Comparison of ENCODE assay signal across 9 cellular contexts in the genomic region with DNA sequence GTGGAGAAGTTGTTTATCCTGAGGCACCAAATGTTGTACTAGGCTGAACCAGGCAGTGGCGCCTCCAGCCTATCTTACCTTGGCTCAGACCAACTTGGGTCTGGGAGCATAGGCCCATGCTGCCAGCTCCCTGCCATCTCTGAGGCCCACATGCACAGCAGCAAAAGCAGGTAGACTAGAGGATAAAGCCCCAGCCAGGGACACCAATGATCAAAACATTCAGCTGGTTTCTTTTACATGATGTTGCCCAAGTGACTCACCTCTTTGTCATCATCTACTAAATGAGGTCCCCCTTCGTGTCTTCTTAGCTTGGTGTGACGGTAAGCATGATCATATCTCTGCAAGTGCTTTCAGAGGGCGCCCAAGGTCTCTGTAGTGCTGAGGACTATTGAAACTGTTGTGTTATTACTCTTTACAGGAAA.
DNase-seq lines count a peak whose midpoint lies in the region; ATAC-seq, FAIRE-seq and TF ChIP-seq lines count a peak whose summit lies in the region.
"Had no signal": no experiment of that assay in that cellular context is flagged by ENCODE, and none has a peak within 500 bp of the region (broad histone marks: within the 10 kb centered on the region; RNA-seq: fewer than 3 reads in every experiment).

No MANE protein-coding gene starts in this region.

- H3K4me1 ChIP-seq in astrocyte (ENCODE audit: insufficient read depth, low read length): no peaks in the 10 kb centered on the region

- H3K27ac ChIP-seq in astrocyte (ENCODE audit: low read depth, low read length): no peak overlapping the region
- H3K27ac ChIP-seq: skin epidermis had no signal

- H3K4me3 ChIP-seq in astrocyte (ENCODE audit: insufficient read depth, low read depth, low read length): no peak overlapping the region
- H3K4me3 ChIP-seq: skin epidermis had no signal

- no peaks in the 10 kb centered on the region for H4K20me1 ChIP-seq in astrocyte (ENCODE audit: insufficient read depth, low read length)

- DNase-seq in Daoy (ENCODE audit: low read depth) (peak; percentile 45), astrocyte (ENCODE audit: low read depth) (peak; percentile 27), SIG-M5 treated with dmso at 0.1 percent for 504 hours (lab: John Stamatoyannopoulos, UW; ENCODE audit: unreplicated experiment) (no peak), G401 (ENCODE audit: low spot score) (no peak), NCI-H1417 (lab: John Stamatoyannopoulos, UW) (no peak), osteocyte (ENCODE audit: extremely low spot score, unreplicated experiment) (no peak)

- no peak overlapping the region for H3K4me2 ChIP-seq in astrocyte (ENCODE audit: low read length)

- H3K9ac ChIP-seq in astrocyte (ENCODE audit: low read length): no peak overlapping the region

- H3K79me2 ChIP-seq in astrocyte (ENCODE audit: insufficient read depth, low read length): no peaks in the 10 kb centered on the region

- H3K27me3 Mint-ChIP-seq in astrocyte (ENCODE audit: low read depth, unreplicated experiment) (peaks cover 25% of the 10 kb centered on the region), osteocyte (ENCODE audit: unreplicated experiment) (peaks cover 17% of the 10 kb centered on the region)

- in situ Hi-C loops in G401 (cut with HindIII; ENCODE audit: low sequenced_read_pairs): no loop called here

- H3K9me3 Mint-ChIP-seq in astrocyte (ENCODE audit: unreplicated experiment) (peaks cover 2% of the 10 kb centered on the region), osteocyte (ENCODE audit: unreplicated experiment) (no peaks in the 10 kb centered on the region)

- H3K4me3 Mint-ChIP-seq in astrocyte (ENCODE audit: unreplicated experiment): no peak overlapping the region
- H3K4me3 Mint-ChIP-seq in osteocyte (ENCODE audit: unreplicated experiment): no peak overlapping the region

- H3K36me3 Mint-ChIP-seq in astrocyte (ENCODE audit: low read depth, unreplicated experiment): no peaks in the 10 kb centered on the region
- no peaks in the 10 kb centered on the region for H3K36me3 Mint-ChIP-seq in osteocyte (ENCODE audit: unreplicated experiment)

- H3K9me3 ChIP-seq in astrocyte (ENCODE audit: insufficient read depth, low read depth, low read length): no peaks in the 10 kb centered on the region

- ATAC-seq in GM19372 (IDR thresholded peaks at IDR 0.05; ENCODE audit: low read depth, unreplicated experiment) (peak; percentile 91), HG03280 (IDR thresholded peaks at IDR 0.05; ENCODE audit: unreplicated experiment) (peak; percentile 93)

- H3K27me3 ChIP-seq in astrocyte (ENCODE audit: insufficient read depth, low read length): no peaks in the 10 kb centered on the region

- H3K36me3 ChIP-seq in astrocyte (ENCODE audit: insufficient read depth, low read length): no peaks in the 10 kb centered on the region

- peaks cover 2% of the 10 kb centered on the region for H3K4me1 Mint-ChIP-seq in astrocyte (ENCODE audit: low read depth, unreplicated experiment)
- H3K4me1 Mint-ChIP-seq in osteocyte (ENCODE audit: unreplicated experiment): no peaks in the 10 kb centered on the region

- H3K27ac Mint-ChIP-seq in astrocyte (ENCODE audit: unreplicated experiment) (no peak overlapping the region), osteocyte (ENCODE audit: unreplicated experiment) (no peak overlapping the region)

- H2AFZ ChIP-seq in astrocyte (ENCODE audit: low read depth, low read length): no peak overlapping the region

- FAIRE-seq in astrocyte (lab: Jason Lieb, UNC): no peak

- TF ChIP-seq CTCF in astrocyte (IDR thresholded peaks at IDR 0.05; ENCODE audit: insufficient read depth, low read depth, low read length) (no peak), osteocyte (IDR thresholded peaks at IDR 0.05) (no peak)

Comparison
In these comparisons a context has a peak if more than half of its experiments do, and no peak if none do; other contexts are left out.
1. DNase-seq: peak in Daoy (single experiment) and astrocyte (single experiment); none in SIG-M5 treated with dmso at 0.1 percent for 504 hours (single experiment), G401 (single experiment), NCI-H1417 (0 of 3) and osteocyte (single experiment).